In genomic region chr16:84502581-84502980, GRCh38 we compare ENCODE assay signal across 19 cellular contexts. TPM values are rescaled to one million over a fixed set of nuclear protein-coding genes. Genes with fewer than 3 reads are reported as not detected.
DNase-seq lines count a peak whose midpoint lies in the region; ATAC-seq and TF ChIP-seq lines count a peak whose summit lies in the region.
"Had no signal": no experiment of that assay in that cellular context is flagged by ENCODE, and none has a peak within 500 bp of the region (broad histone marks: within the 10 kb centered on the region; RNA-seq: fewer than 3 reads in every experiment).

No MANE protein-coding gene starts in this region.

- H3K9me2 ChIP-seq in GM23248 (ENCODE audit: insufficient read depth), result no peaks in the 10 kb centered on the region

- peaks cover 41% of the 10 kb centered on the region for H3K4me1 ChIP-seq in GM23248 (ENCODE audit: insufficient read depth)

- TF ChIP-seq CTCF in foreskin fibroblast (IDR thresholded peaks at IDR 0.05; ENCODE audit: low read depth, low read length) (no peak), progenitor cell of endocrine pancreas (IDR thresholded peaks at IDR 0.05; ENCODE audit: unreplicated experiment) (no peak)

- peaks cover 4% of the 10 kb centered on the region for H3K36me3 Mint-ChIP-seq in progenitor cell of endocrine pancreas (ENCODE audit: insufficient read depth)

- H2AFZ ChIP-seq in GM23248, result no peak overlapping the region
- H2AFZ ChIP-seq: parathyroid adenoma had no signal

- H4K20me1 ChIP-seq in GM23248 (ENCODE audit: insufficient read depth), result no peaks in the 10 kb centered on the region

- WGBS in GM23248 (ENCODE audit: low coverage in 1 of 2, low lambda C conversion rate in 2 of 2, missing lambda C conversion rate in 2 of 2), 2 experiments, result 64 to 79% methylated on average over 6 of the region's 6 CpGs

- peak overlapping the region; percentile 89 for H3K4me3 ChIP-seq in GM23248
- H3K4me3 ChIP-seq in foreskin fibroblast (ENCODE audit: low read depth in 1 of 2, low read length in 2 of 2), result no peak overlapping the region
- H3K4me3 ChIP-seq: gastroesophageal sphincter, GM12878 had no signal

- H3F3A ChIP-seq in GM23248 (ENCODE audit: insufficient read depth), result peaks cover 10% of the 10 kb centered on the region

- no peaks in the 10 kb centered on the region for H3K9me3 Mint-ChIP-seq in progenitor cell of endocrine pancreas (ENCODE audit: low read depth)
- H3K9me3 Mint-ChIP-seq: activated naive CD4-positive, alpha-beta T cell treated with anti-CD3 and anti-CD28 coated beads for 36 hours had no signal

- ATAC-seq in HG03095 (IDR thresholded peaks at IDR 0.05; ENCODE audit: unreplicated experiment), result no peak
- ATAC-seq: activated CD4-positive, CD25-positive, alpha-beta regulatory T cell treated with anti-CD3 and anti-CD28 coated beads, Interleukin-2, amount 50 U/mL, for 24 hours; gastroesophageal sphincter; GM12878 had no signal

- H3K4me2 ChIP-seq in GM23248 (ENCODE audit: unreplicated experiment), result peak overlapping the region; percentile 89

- peaks cover 66% of the 10 kb centered on the region for H3K79me2 ChIP-seq in GM23248 (ENCODE audit: insufficient read depth)
- H3K79me2 ChIP-seq: parathyroid adenoma had no signal

- H3K27me3 Mint-ChIP-seq in progenitor cell of endocrine pancreas, result no peaks in the 10 kb centered on the region

- H3K36me3 ChIP-seq in GM23248 (ENCODE audit: low read depth), result peaks cover 17% of the 10 kb centered on the region

- peaks cover 6% of the 10 kb centered on the region for H3K4me1 Mint-ChIP-seq in progenitor cell of endocrine pancreas (ENCODE audit: low read depth)

- peak overlapping the region; percentile 96 for H3K9ac ChIP-seq in GM23248
- H3K9ac ChIP-seq: parathyroid adenoma had no signal

- H3K27me3 ChIP-seq in GM23248 (replicated peaks; ENCODE audit: insufficient read depth), result no peaks in the 10 kb centered on the region
- H3K27me3 ChIP-seq: brain microvascular endothelial cell, gastroesophageal sphincter had no signal

- DNase-seq in GM23248 (peak; percentile 57), RPMI7951 (ENCODE audit: low read depth) (peak; percentile 39), foreskin fibroblast (peak; percentile 42 to 46), progenitor cell of endocrine pancreas (ENCODE audit: low spot score, unreplicated experiment) (no peak), kidney glomerular epithelial cell (lab: John Stamatoyannopoulos, UW) (no peak), cortex of kidney (lab: John Stamatoyannopoulos, UW) (no peak)
- no peak for DNase-seq in activated CD8-positive, alpha-beta memory T cell treated with anti-CD3 and anti-CD28 coated beads, Interleukin-2, amount 50 U/mL, for 48 hours
- DNase-seq: activated naive CD4-positive, alpha-beta T cell treated with anti-CD3 and anti-CD28 coated beads for 36 hours; brain microvascular endothelial cell; effector CD8-positive, alpha-beta T cell; Karpas-422; mesendoderm; NCI-H1930; NCI-H524 treated with DMSO at 0.1 percent for 48 hours had no signal

- H3K4me3 Mint-ChIP-seq in progenitor cell of endocrine pancreas (ENCODE audit: low read depth), result peak overlapping the region; percentile 41
- H3K4me3 Mint-ChIP-seq: activated naive CD4-positive, alpha-beta T cell treated with anti-CD3 and anti-CD28 coated beads for 36 hours had no signal

- H3K27ac Mint-ChIP-seq in progenitor cell of endocrine pancreas, result no peak overlapping the region
- H3K27ac Mint-ChIP-seq: activated naive CD4-positive, alpha-beta T cell treated with anti-CD3 and anti-CD28 coated beads for 36 hours had no signal

- peak overlapping the region; percentile 92 for H3K27ac ChIP-seq in GM23248
- H3K27ac ChIP-seq: brain microvascular endothelial cell, gastroesophageal sphincter, parathyroid adenoma had no signal

- in situ Hi-C loops in GM23248 (cut with MboI), result no loop called here

- H3K9me3 ChIP-seq in GM23248 (ENCODE audit: low read depth), result no peaks in the 10 kb centered on the region
- H3K9me3 ChIP-seq: gastroesophageal sphincter had no signal

RNA-seq across cellular contexts. Expression of gene MEAK7, which starts 1.9 kb away (rescaled TPM):
- 45.6 and 57.5 TPM in 2 replicates for total RNA-seq in GM23248 (2014; rRNA removed; shearing (Covaris generic))
- polyA plus RNA-seq in GM23248 (2016; fragmentation: Nextera tagmentation; extraction: Ambion mirVana), result 62.0 and 62.7 TPM in 2 replicates
- 17.2 and 17.4 TPM in 2 replicates for total RNA-seq in RPMI7951 (2014; rRNA removed; shearing (Covaris generic))
- total RNA-seq in progenitor cell of endocrine pancreas, result 32.3 and 32.7 TPM in 2 replicates

Comparison
In these comparisons a context has a peak if more than half of its experiments do, and no peak if none do; other contexts are left out.
1. DNase-seq: peak in GM23248 (single experiment), RPMI7951 (single experiment) and foreskin fibroblast (2 of 2); none in progenitor cell of endocrine pancreas (single experiment), activated CD8-positive, alpha-beta memory T cell treated with anti-CD3 and anti-CD28 coated beads, Interleukin-2, amount 50 U/mL, for 48 hours (single experiment), kidney glomerular epithelial cell (single experiment) and cortex of kidney (single experiment).